ENCODE assay signal across 20 cellular contexts in the genomic region with DNA sequence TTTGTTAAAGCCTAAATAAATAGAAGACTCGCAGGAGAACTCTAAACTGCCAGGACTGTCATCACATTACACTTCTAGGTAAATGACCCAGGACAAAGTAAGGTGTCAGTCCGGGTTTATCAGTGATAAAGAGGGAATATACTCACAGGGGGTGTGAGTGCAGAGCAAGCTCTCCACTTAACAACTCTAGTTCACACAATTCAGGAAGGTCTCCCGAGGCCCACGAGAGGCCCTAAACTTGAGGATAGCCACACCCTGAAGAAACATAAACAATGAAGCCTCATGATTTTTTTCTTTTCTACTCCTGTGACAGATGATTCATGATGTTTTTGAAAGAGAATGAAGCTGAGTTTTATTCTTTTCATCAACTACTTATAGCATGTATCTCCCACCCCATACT.
"Had no signal": no experiment of that assay in that cellular context is flagged by ENCODE, and none has a peak within 500 bp of the region (broad histone marks: within the 10 kb centered on the region; RNA-seq: fewer than 3 reads in every experiment).

No MANE protein-coding gene starts in this region.

- ATAC-seq: activated CD4-positive, alpha-beta T cell treated with anti-CD3 and anti-CD28 coated beads for 36 hours; activated T-cell treated with anti-CD3 and anti-CD28 coated beads, Interleukin-2, amount 50 U/mL, for 72 hours; left lung; natural killer cell had no signal

- H3K27me3 ChIP-seq: left lung, ovary, testis, vagina had no signal

- H3K4me1 ChIP-seq: left lung, prostate gland, testis, vagina had no signal

- H3K4me3 ChIP-seq: left lung, lung, ovary, prostate gland, testis, vagina had no signal

- H3K9me3 ChIP-seq: left lung, ovary, prostate gland, testis, vagina had no signal

- DNase-seq: activated B cell treated with CpG ODN at 0.5 μM for 24 hours; activated CD4-positive, alpha-beta memory T cell treated with anti-CD3 and anti-CD28 coated beads for 36 hours; activated CD4-positive, alpha-beta T cell treated with anti-CD3 and anti-CD28 coated beads for 36 hours; activated effector memory CD4-positive, alpha-beta T cell treated with Interleukin-2 at 50 U/mL for 16 hours; activated naive CD4-positive, alpha-beta T cell treated with anti-CD3 and anti-CD28 coated beads for 36 hours; activated naive CD8-positive, alpha-beta T cell treated with anti-CD3 and anti-CD28 coated beads, Interleukin-2, amount 10 ng/mL, durations not matched to agents 7 days and 5 days; activated T-cell treated with anti-CD3 and anti-CD28 coated beads, Interleukin-2, amount 50 U/mL, for 72 hours; amygdala; cerebellar nuclear complex; cortex of kidney; left lung; midbrain; natural killer cell; ovary; stimulated activated CD4-positive, alpha-beta T cell treated with anti-CD3 and anti-CD28 coated beads, Interleukin-4, amount 100 ng/mL, for 1 hour; stimulated activated naive CD4-positive, alpha-beta T cell; testis had no signal

- H3K36me3 ChIP-seq: left lung, ovary, prostate gland, vagina had no signal

- H3K27ac ChIP-seq: left lung, ovary, prostate gland, testis, vagina had no signal
